ENCODE assay signal across 9 cellular contexts in genomic region chr3:17724122-17724521, GRCh38.
"Had no signal": no experiment of that assay in that cellular context is flagged by ENCODE, and none has a peak within 500 bp of the region (broad histone marks: within the 10 kb centered on the region; RNA-seq: fewer than 3 reads in every experiment).

No MANE protein-coding gene starts in this region.

- ATAC-seq: GM23338 had no signal

- H3K4me2 ChIP-seq: GM23338 had no signal

- DNase-seq: H9, HCEC 1CT, HFFc6, IMR-90, KBM-7 had no signal

- H2AFZ ChIP-seq: GM23338 had no signal

- H3K27ac ChIP-seq: HL-60 had no signal

- H3K4me3 ChIP-seq: GM23338 had no signal

- FAIRE-seq: H1, H54 had no signal
